In the genomic region with DNA sequence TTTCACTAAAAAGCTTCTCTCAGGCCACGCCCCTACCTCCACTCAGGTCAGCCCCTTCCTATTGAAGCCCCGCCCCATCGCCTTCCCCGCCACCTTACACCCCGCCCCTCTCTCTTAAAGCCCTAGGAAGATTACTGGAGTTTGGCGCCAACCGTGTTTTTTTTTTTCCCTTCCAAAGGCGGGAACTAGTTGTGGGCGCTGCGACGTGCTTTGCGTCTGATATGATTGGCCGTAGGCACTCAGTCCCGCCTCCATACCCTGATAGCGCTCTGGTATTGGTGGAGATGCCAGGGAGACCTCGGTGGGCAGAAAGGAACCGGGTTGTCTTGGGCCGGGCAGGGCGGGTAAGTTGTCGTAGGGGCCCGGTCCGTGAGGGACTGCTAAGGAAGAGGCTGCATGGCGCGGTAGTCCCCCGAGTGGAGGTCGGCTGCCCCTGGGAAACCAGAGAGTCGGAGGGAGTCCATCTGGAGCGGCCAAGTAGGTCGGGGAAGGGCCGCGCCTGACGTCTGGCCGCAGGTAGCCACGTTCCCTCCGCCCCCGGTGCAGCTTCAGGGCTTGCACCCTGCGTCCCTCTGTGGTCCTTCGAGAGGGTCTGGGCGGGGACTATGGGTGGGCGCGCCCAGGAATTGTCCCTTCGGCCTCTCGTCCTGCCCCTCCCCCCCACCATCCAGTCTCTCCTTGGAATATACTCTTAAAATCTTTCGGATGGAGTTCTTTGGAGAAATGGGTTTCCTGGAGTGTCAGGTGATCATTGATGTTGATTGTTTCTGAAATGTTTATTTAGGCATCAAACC, we compare ENCODE assay signal across 1 cellular context.
A peak's percentile ranks its signal among the peaks of the same experiment; 100 is the strongest.
TF ChIP-seq lines count a peak whose summit lies in the region.

Gene CASP8AP2 (plus strand): TSS at position 290 of the 794 bp plus-strand sequence.

TF ChIP-seq in HEK293, 187 proteins besides CTCF, POLR2A, EP300 and RAD21 (continued from another document and continues in another):
- TF ChIP-seq ZNF704 (tag by site-specific recombination; IDR thresholded peaks at IDR 0.05) (no peak), SP3 (tag by site-specific recombination; IDR thresholded peaks at IDR 0.05) (peak; percentile 94), ZNF350 (tag by site-specific recombination; IDR thresholded peaks at IDR 0.05) (peak; percentile 95), ZNF677 (tag by site-specific recombination; IDR thresholded peaks at IDR 0.05) (no peak), ZNF561 (tag by site-specific recombination; IDR thresholded peaks at IDR 0.05; ENCODE audit: borderline replicate concordance) (peak; percentile 74; the same call in 1 of the 2 replicates), ZNF513 (tag by site-specific recombination; IDR thresholded peaks at IDR 0.05) (no peak), ZNF692 (tag by site-specific recombination; IDR thresholded peaks at IDR 0.05) (peak; percentile 78), ZBTB21 (tag by site-specific recombination; IDR thresholded peaks at IDR 0.05) (no peak), AEBP2 (tag by site-specific recombination; IDR thresholded peaks at IDR 0.05; ENCODE audit: borderline replicate concordance) (no peak), ZFP41 (tag by site-specific recombination; IDR thresholded peaks at IDR 0.05; ENCODE audit: borderline replicate concordance) (no peak), ZNF157 (tag by site-specific recombination; IDR thresholded peaks at IDR 0.05) (no peak), ZNF785 (tag by site-specific recombination; IDR thresholded peaks at IDR 0.05) (no peak), HOXC10 (CRISPR knock-in tag; IDR thresholded peaks at IDR 0.05) (peak; percentile 37; the same call in 1 of the 2 replicates), ZNF132 (tag by site-specific recombination; IDR thresholded peaks at IDR 0.05; ENCODE audit: borderline replicate concordance) (no peak), ZNF214 (tag by site-specific recombination; IDR thresholded peaks at IDR 0.05; ENCODE audit: borderline replicate concordance) (no peak), SCRT2 (tag by site-specific recombination; IDR thresholded peaks at IDR 0.05) (no peak), MZF1 (tag by site-specific recombination; IDR thresholded peaks at IDR 0.05; ENCODE audit: borderline replicate concordance) (no peak), ZNF623 (tag by site-specific recombination; IDR thresholded peaks at IDR 0.05) (no peak), OVOL3 (tag by site-specific recombination; IDR thresholded peaks at IDR 0.05) (no peak), KLF16 (tag by site-specific recombination; IDR thresholded peaks at IDR 0.05) (peak; percentile 87), ZNF239 (tag by site-specific recombination; IDR thresholded peaks at IDR 0.05) (peak; percentile 64; the same call in 1 of the 2 replicates), SP2 (tag by site-specific recombination; IDR thresholded peaks at IDR 0.05) (peak; percentile 99), ZNF777 (tag by site-specific recombination; IDR thresholded peaks at IDR 0.05; ENCODE audit: borderline replicate concordance) (no peak), ZNF707 (tag by site-specific recombination; IDR thresholded peaks at IDR 0.05) (no peak), IKZF3 (tag by site-specific recombination; IDR thresholded peaks at IDR 0.05) (peak; percentile 80), ZNF837 (tag by site-specific recombination; IDR thresholded peaks at IDR 0.05) (no peak), ZEB2 (tag by site-specific recombination; IDR thresholded peaks at IDR 0.05) (peak; percentile 58; the same call in 1 of the 2 replicates)
- TF ChIP-seq, protein P1, sequence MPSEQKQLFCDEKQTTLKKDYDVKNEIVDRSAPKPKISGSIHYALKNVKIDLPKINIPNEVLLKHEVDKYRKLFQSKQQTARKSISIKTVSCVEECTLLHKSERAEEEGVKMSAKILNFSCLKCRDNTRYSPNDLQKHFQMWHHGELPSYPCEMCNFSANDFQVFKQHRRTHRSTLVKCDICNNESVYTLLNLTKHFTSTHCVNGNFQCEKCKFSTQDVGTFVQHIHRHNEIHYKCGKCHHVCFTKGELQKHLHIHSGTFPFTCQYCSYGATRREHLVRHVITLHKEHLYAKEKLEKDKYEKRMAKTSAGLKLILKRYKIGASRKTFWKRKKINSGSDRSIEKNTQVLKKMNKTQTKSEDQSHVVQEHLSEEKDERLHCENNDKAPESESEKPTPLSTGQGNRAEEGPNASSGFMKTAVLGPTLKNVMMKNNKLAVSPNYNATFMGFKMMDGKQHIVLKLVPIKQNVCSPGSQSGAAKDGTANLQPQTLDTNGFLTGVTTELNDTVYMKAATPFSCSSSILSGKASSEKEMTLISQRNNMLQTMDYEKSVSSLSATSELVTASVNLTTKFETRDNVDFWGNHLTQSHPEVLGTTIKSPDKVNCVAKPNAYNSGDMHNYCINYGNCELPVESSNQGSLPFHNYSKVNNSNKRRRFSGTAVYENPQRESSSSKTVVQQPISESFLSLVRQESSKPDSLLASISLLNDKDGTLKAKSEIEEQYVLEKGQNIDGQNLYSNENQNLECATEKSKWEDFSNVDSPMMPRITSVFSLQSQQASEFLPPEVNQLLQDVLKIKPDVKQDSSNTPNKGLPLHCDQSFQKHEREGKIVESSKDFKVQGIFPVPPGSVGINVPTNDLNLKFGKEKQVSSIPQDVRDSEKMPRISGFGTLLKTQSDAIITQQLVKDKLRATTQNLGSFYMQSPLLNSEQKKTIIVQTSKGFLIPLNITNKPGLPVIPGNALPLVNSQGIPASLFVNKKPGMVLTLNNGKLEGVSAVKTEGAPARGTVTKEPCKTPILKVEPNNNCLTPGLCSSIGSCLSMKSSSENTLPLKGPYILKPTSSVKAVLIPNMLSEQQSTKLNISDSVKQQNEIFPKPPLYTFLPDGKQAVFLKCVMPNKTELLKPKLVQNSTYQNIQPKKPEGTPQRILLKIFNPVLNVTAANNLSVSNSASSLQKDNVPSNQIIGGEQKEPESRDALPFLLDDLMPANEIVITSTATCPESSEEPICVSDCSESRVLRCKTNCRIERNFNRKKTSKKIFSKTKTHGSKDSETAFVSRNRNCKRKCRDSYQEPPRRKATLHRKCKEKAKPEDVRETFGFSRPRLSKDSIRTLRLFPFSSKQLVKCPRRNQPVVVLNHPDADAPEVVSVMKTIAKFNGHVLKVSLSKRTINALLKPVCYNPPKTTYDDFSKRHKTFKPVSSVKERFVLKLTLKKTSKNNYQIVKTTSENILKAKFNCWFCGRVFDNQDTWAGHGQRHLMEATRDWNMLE (tag by site-specific recombination; conservative IDR thresholded peaks at IDR 0.05; ENCODE audit: low read depth), result no peak
- TF ChIP-seq, protein P2, sequence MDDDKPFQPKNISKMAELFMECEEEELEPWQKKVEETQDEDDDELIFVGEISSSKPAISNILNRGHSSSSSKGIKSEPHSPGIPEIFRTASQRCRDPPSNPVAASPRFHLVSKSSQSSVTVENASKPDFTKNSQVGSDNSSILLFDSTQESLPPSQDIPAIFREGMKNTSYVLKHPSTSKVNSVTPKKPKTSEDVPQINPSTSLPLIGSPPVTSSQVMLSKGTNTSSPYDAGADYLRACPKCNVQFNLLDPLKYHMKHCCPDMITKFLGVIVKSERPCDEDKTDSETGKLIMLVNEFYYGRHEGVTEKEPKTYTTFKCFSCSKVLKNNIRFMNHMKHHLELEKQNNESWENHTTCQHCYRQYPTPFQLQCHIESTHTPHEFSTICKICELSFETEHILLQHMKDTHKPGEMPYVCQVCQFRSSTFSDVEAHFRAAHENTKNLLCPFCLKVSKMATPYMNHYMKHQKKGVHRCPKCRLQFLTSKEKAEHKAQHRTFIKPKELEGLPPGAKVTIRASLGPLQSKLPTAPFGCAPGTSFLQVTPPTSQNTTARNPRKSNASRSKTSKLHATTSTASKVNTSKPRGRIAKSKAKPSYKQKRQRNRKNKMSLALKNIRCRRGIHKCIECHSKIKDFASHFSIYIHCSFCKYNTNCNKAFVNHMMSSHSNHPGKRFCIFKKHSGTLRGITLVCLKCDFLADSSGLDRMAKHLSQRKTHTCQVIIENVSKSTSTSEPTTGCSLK (tag by site-specific recombination; IDR thresholded peaks at IDR 0.05), result no peak
- TF ChIP-seq, protein P3, sequence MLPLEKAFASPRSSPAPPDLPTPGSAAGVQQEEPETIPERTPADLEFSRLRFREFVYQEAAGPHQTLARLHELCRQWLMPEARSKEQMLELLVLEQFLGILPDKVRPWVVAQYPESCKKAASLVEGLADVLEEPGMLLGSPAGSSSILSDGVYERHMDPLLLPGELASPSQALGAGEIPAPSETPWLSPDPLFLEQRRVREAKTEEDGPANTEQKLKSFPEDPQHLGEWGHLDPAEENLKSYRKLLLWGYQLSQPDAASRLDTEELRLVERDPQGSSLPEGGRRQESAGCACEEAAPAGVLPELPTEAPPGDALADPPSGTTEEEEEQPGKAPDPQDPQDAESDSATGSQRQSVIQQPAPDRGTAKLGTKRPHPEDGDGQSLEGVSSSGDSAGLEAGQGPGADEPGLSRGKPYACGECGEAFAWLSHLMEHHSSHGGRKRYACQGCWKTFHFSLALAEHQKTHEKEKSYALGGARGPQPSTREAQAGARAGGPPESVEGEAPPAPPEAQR (tag by site-specific recombination; IDR thresholded peaks at IDR 0.05), result no peak
- TF ChIP-seq, protein P4, sequence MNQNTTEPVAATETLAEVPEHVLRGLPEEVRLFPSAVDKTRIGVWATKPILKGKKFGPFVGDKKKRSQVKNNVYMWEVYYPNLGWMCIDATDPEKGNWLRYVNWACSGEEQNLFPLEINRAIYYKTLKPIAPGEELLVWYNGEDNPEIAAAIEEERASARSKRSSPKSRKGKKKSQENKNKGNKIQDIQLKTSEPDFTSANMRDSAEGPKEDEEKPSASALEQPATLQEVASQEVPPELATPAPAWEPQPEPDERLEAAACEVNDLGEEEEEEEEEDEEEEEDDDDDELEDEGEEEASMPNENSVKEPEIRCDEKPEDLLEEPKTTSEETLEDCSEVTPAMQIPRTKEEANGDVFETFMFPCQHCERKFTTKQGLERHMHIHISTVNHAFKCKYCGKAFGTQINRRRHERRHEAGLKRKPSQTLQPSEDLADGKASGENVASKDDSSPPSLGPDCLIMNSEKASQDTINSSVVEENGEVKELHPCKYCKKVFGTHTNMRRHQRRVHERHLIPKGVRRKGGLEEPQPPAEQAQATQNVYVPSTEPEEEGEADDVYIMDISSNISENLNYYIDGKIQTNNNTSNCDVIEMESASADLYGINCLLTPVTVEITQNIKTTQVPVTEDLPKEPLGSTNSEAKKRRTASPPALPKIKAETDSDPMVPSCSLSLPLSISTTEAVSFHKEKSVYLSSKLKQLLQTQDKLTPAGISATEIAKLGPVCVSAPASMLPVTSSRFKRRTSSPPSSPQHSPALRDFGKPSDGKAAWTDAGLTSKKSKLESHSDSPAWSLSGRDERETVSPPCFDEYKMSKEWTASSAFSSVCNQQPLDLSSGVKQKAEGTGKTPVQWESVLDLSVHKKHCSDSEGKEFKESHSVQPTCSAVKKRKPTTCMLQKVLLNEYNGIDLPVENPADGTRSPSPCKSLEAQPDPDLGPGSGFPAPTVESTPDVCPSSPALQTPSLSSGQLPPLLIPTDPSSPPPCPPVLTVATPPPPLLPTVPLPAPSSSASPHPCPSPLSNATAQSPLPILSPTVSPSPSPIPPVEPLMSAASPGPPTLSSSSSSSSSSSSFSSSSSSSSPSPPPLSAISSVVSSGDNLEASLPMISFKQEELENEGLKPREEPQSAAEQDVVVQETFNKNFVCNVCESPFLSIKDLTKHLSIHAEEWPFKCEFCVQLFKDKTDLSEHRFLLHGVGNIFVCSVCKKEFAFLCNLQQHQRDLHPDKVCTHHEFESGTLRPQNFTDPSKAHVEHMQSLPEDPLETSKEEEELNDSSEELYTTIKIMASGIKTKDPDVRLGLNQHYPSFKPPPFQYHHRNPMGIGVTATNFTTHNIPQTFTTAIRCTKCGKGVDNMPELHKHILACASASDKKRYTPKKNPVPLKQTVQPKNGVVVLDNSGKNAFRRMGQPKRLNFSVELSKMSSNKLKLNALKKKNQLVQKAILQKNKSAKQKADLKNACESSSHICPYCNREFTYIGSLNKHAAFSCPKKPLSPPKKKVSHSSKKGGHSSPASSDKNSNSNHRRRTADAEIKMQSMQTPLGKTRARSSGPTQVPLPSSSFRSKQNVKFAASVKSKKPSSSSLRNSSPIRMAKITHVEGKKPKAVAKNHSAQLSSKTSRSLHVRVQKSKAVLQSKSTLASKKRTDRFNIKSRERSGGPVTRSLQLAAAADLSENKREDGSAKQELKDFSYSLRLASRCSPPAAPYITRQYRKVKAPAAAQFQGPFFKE (tag by site-specific recombination; IDR thresholded peaks at IDR 0.05; ENCODE audit: borderline replicate concordance), result no peak
